ENCODE assay signal across 7 cellular contexts in genomic region chr17:59106463-59107305, GRCh38. TPM values are rescaled to one million over a fixed set of nuclear protein-coding genes. Genes with fewer than 3 reads are reported as not detected.
A peak's percentile ranks its signal among the peaks of the same experiment; 100 is the strongest.
DNase-seq lines count a peak whose midpoint lies in the region; ATAC-seq, FAIRE-seq and TF ChIP-seq lines count a peak whose summit lies in the region.

Gene TRIM37 (minus strand): TSS chr17:59106880. CDS start chr17:59106461, 419 bp downstream.

- peak; percentile 99 for FAIRE-seq in GM18507 (lab: Jason Lieb, UNC)

- ATAC-seq in HG02981 (IDR thresholded peaks at IDR 0.05; ENCODE audit: unreplicated experiment), result peak; percentile 94

- DNase-seq in GM18507 (ENCODE audit: extremely low spot score, insufficient read length, low read depth) (peak; percentile 98), NCI-H2029 treated with DMSO at 0.1 percent for 48 hours (lab: John Stamatoyannopoulos, UW) (peak; percentile 91), T-helper 9 cell (peak; percentile 94), astrocyte of the cerebellum (ENCODE audit: low read depth) (peak; percentile 97), hepatic stellate cell (ENCODE audit: low spot score) (peak; percentile 97), renal cortical epithelial cell (ENCODE audit: low read depth) (peak; percentile 93)

- peak within 1 kb of the TSS; percentile 76 for H3K4me3 ChIP-seq in astrocyte of the cerebellum (ENCODE audit: low read depth, low read length)

- in situ Hi-C loops in astrocyte of the cerebellum (cut with HindIII; ENCODE audit: low sequenced_read_pairs), result no loop called here

- TF ChIP-seq CTCF in astrocyte of the cerebellum (IDR thresholded peaks at IDR 0.05; ENCODE audit: low read depth, low read length, missing control alignments), result no peak

RNA-seq across cellular contexts. Expression of gene TRIM37, which starts in this region (rescaled TPM):
- 57.2 and 63.4 TPM in 2 replicates for total RNA-seq in renal cortical epithelial cell

Comparison
In these comparisons a context has a peak if more than half of its experiments do, and no peak if none do; other contexts are left out.
1. Peak in every context shown above with its lines: DNase-seq, ATAC-seq and H3K4me3 ChIP-seq.